In the genomic region with DNA sequence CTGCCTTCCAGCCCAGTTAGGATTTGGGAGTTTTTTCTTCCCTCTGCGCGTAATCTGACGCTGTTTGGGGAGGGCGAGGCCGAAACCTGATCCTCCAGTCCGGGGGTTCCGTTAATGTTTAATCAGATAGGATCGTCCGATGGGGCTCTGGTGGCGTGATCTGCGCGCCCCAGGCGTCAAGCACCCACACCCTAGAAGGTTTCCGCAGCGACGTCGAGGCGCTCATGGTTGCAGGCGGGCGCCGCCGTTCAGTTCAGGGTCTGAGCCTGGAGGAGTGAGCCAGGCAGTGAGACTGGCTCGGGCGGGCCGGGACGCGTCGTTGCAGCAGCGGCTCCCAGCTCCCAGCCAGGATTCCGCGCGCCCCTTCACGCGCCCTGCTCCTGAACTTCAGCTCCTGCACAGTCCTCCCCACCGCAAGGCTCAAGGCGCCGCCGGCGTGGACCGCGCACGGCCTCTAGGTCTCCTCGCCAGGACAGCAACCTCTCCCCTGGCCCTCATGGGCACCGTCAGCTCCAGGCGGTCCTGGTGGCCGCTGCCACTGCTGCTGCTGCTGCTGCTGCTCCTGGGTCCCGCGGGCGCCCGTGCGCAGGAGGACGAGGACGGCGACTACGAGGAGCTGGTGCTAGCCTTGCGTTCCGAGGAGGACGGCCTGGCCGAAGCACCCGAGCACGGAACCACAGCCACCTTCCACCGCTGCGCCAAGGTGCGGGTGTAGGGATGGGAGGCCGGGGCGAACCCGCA, we compare ENCODE assay signal across 9 cellular contexts. TPM values are rescaled to one million over a fixed set of nuclear protein-coding genes. Genes with fewer than 3 reads are reported as not detected.
DNase-seq lines count a peak whose midpoint lies in the region; ATAC-seq, FAIRE-seq and TF ChIP-seq lines count a peak whose summit lies in the region.
"Had no signal": no experiment of that assay in that cellular context is flagged by ENCODE, and none has a peak within 500 bp of the region (broad histone marks: within the 10 kb centered on the region; RNA-seq: fewer than 3 reads in every experiment).

A gene (plus strand): TSS at position 207 of the 741 bp plus-strand sequence. CDS start 290 bp downstream, at position 497.

- intact Hi-C loops in PC-9 (cut with micrococcal nuclease; ENCODE audit: unreplicated experiment): no loop called here
- intact Hi-C loops in pancreas (cut with DNase I): no loop called here
- intact Hi-C loops in adrenal gland (cut with DNase I): no loop called here

- no TSS peak for BruUV-seq in PC-9 (replicated peaks; lab: Mats Ljungman, UMichigan)

- POLR2A ChIA-PET in PC-9 (lab: Charles Lee; ENCODE audit: unreplicated experiment): no interaction called here

- H3K27ac ChIP-seq in PC-9 (no peak within 1 kb of the TSS), foreskin keratinocyte (peak within 1 kb of the TSS; percentile 92), pancreas (no peak within 1 kb of the TSS), adrenal gland (no peak within 1 kb of the TSS)

- H2AFZ ChIP-seq in PC-9: peak within 1 kb of the TSS; percentile 76

- FAIRE-seq in pancreas (lab: Jason Lieb, UNC) (no peak), D721Med (lab: Jason Lieb, UNC) (no peak)
- FAIRE-seq: GM18507 had no signal

- H4K20me1 ChIP-seq in PC-9 (ENCODE audit: insufficient read depth): no peaks in the 10 kb centered on the region

- H3K9me3 ChIP-seq in PC-9 (ENCODE audit: insufficient read depth, low read depth) (no peaks in the 10 kb centered on the region), pancreas (no peaks in the 10 kb centered on the region), adrenal gland (replicated peaks in 1 of 3) (no peaks in the 10 kb centered on the region)

- H3K4me3 ChIP-seq in PC-9: peak within 1 kb of the TSS; percentile 60
- H3K4me3 ChIP-seq in pancreas: peak within 1 kb of the TSS; percentile 6 to 42 (median 32)
- H3K4me3 ChIP-seq in adrenal gland: no peak within 1 kb of the TSS

- H3K27me3 ChIP-seq in PC-9 (ENCODE audit: insufficient read depth, low read depth) (no peaks in the 10 kb centered on the region), foreskin keratinocyte (no peaks in the 10 kb centered on the region), pancreas (peaks cover 0 to 6% (median 0%) of the 10 kb centered on the region in 4 donors), adrenal gland (peaks cover 45% of the 10 kb centered on the region)

- H3K4me1 ChIP-seq in PC-9 (replicated peaks; ENCODE audit: insufficient read depth) (peaks cover 35% of the 10 kb centered on the region), foreskin keratinocyte (peaks cover 19% of the 10 kb centered on the region), pancreas (no peaks in the 10 kb centered on the region), adrenal gland (replicated peaks in 1 of 2) (peaks cover 0 to 5% of the 10 kb centered on the region in 2 donors)

- TF ChIP-seq POLR2A in adrenal gland (IDR thresholded peaks at IDR 0.05): no peak

- no peaks in the 10 kb centered on the region; the same call in 1 of the 2 replicates for H3F3A ChIP-seq in PC-9 (ENCODE audit: insufficient read depth, low read depth)

- peaks cover 17% of the 10 kb centered on the region for H3K79me2 ChIP-seq in PC-9 (ENCODE audit: low read depth)

- DNase-seq in G401 (ENCODE audit: low spot score) (peak; percentile 48), PC-9 (peak; percentile 75 to 76), foreskin keratinocyte (peak; percentile 80 to 89), pancreas (peak in 5 of 6 donors; percentile 15 to 68 (median 46)), D721Med (ENCODE audit: insufficient read length, low spot score) (no peak), adrenal gland (no peak), DMS114 treated with DMSO at 0.1 percent for 48 hours (lab: John Stamatoyannopoulos, UW; ENCODE audit: unreplicated experiment) (no peak)

- H3K36me3 ChIP-seq in PC-9 (ENCODE audit: low read depth) (no peaks in the 10 kb centered on the region), pancreas (no peaks in the 10 kb centered on the region), adrenal gland (replicated peaks in 1 of 2) (no peaks in the 10 kb centered on the region)

- 1 to 2% methylated on average over 64 to 67 of the region's 67 CpGs for WGBS in pancreas, 2 donors
- WGBS in adrenal gland, 4 donors: 0 to 4% (median 3%) methylated on average over 5 to 67 of the region's 67 CpGs

- peak within 1 kb of the TSS; percentile 85 for H3K4me2 ChIP-seq in PC-9

- in situ Hi-C loops in G401 (cut with HindIII; ENCODE audit: low sequenced_read_pairs): no loop called here

- peak; percentile 78 for ATAC-seq in foreskin keratinocyte
- peak; percentile 62 to 71 (median 70) for ATAC-seq in pancreas
- ATAC-seq in HG02798 (IDR thresholded peaks at IDR 0.05; ENCODE audit: poor library complexity, unreplicated experiment): no peak

- TF ChIP-seq CTCF in PC-9 (conservative IDR thresholded peaks at IDR 0.05) (no peak), foreskin keratinocyte (conservative IDR thresholded peaks at IDR 0.05) (no peak), pancreas (IDR thresholded peaks at IDR 0.05) (no peak), D721Med (IDR thresholded peaks at IDR 0.05; ENCODE audit: insufficient read depth, missing control alignments) (no peak), adrenal gland (IDR thresholded peaks at IDR 0.05) (no peak)

- no peaks in the 10 kb centered on the region for H3K9me2 ChIP-seq in PC-9 (ENCODE audit: insufficient read depth)

- CTCF ChIA-PET in PC-9 (lab: Charles Lee): interaction anchor here (0.6 kb wide), 1 partner anchor 18 kb away, joined by 3 read pairs; no protein-coding TSS in a partner anchor

RNA-seq across cellular contexts. Expression of the gene that starts here (rescaled TPM):
- 0.06 TPM in 1 of 2 replicates, not detected in the other for total RNA-seq in G401 (2014; rRNA removed; shearing (Covaris generic))
- total RNA-seq in PC-9 (2021) (60.7 and 133 TPM in 2 replicates), foreskin keratinocyte (159 and 184 TPM in 2 replicates), pancreas (10 to 100 TPM in 1 of 6 donors, 1 to 10 TPM in 4, under 1 TPM in 1; 0.95 to 10.1 (median 1.6) TPM), adrenal gland (1 to 10 TPM in 1 of 8 donors, under 1 TPM in 6, not detected in 1; 0.12 to 1.4 (median 0.43) TPM)
- polyA plus RNA-seq in foreskin keratinocyte (149 and 163 TPM in 2 replicates), pancreas (1 to 10 TPM; 3.4 to 4.9 TPM), adrenal gland (under 1 TPM; 0.10 to 0.16 (median 0.15) TPM)

Comparison
In these comparisons a context has a peak if more than half of its experiments do, and no peak if none do; other contexts are left out.
1. RNA of the gene that starts here (polyA plus RNA-seq): 149 to 163 TPM in foreskin keratinocyte; 3.4 to 4.9 TPM in pancreas and 0.10 to 0.16 TPM in adrenal gland; every median in the first group is over 10 times any median in the second.
2. Peak in DNase-seq in G401; RNA of the gene not detected or under 1 TPM.
3. DNase-seq: peak in PC-9 (2 of 2), foreskin keratinocyte (2 of 2) and pancreas (5 of 6); none in D721Med (single experiment), adrenal gland (0 of 7) and DMS114 treated with DMSO at 0.1 percent for 48 hours (single experiment).
4. H3K4me3 ChIP-seq: peak in PC-9 (single experiment) and pancreas (4 of 4); none in adrenal gland (0 of 4).